ENCODE assay signal across 17 cellular contexts in genomic region chr2:241197947-241198346, GRCh38. TPM values are rescaled to one million over a fixed set of nuclear protein-coding genes. Genes with fewer than 3 reads are reported as not detected.
DNase-seq lines count a peak whose midpoint lies in the region; ATAC-seq and TF ChIP-seq lines count a peak whose summit lies in the region.
"Had no signal": no experiment of that assay in that cellular context is flagged by ENCODE, and none has a peak within 500 bp of the region (broad histone marks: within the 10 kb centered on the region; RNA-seq: fewer than 3 reads in every experiment).

No MANE protein-coding gene starts in this region.

- no peaks in the 10 kb centered on the region for H3K36me3 Mint-ChIP-seq in nephron progenitor cell (ENCODE audit: low read depth)
- H3K36me3 Mint-ChIP-seq: CD8-positive, alpha-beta T cell had no signal

- no peak for ATAC-seq in Right ventricle myocardium superior (ENCODE audit: poor library complexity)
- ATAC-seq in Right ventricle myocardium inferior = no peak
- no peak for ATAC-seq in aorta (ENCODE audit: low FRiP score)
- ATAC-seq in HG02759 (IDR thresholded peaks at IDR 0.05; ENCODE audit: unreplicated experiment) = no peak
- no peak for ATAC-seq in HG03135 (IDR thresholded peaks at IDR 0.05; ENCODE audit: unreplicated experiment)
- ATAC-seq: CD8-positive, alpha-beta T cell; K562 had no signal

- H3K27me3 ChIP-seq in H7 (ENCODE audit: control insufficient read depth, insufficient read depth, low read length) (no peaks in the 10 kb centered on the region), aorta (ENCODE audit: control insufficient read depth in 1 of 2, insufficient read depth in 2 of 2, low read length in 1 of 2) (no peaks in the 10 kb centered on the region)
- H3K27me3 ChIP-seq: BLaER1 treated with 17β-estradiol and CSF1 and Interleukin-3, amounts not matched to agents 10 nM and 100 nM had no signal

- intact Hi-C loops in Right ventricle myocardium superior (cut with DNase I) = no loop called here
- intact Hi-C loops in Right ventricle myocardium inferior (cut with DNase I) = no loop called here
- intact Hi-C loops in aorta (cut with DNase I) = no loop called here

- DNase-seq in Right ventricle myocardium superior (peak; percentile 13), Right ventricle myocardium inferior (ENCODE audit: missing footprints) (no peak), H7 (peak; percentile 30), nephron progenitor cell (peak; percentile 0), aorta (peak; percentile 17 to 52)
- DNase-seq: Calu3; CD8-positive, alpha-beta T cell; DND-41; EL; HCEC 1CT; IMR-90 had no signal

- H3K36me3 ChIP-seq in H7 (replicated peaks; ENCODE audit: control insufficient read depth, insufficient read depth, low read length) (no peaks in the 10 kb centered on the region), aorta (ENCODE audit: control insufficient read depth in 1 of 2, insufficient read depth in 2 of 2, low read length in 1 of 2) (no peaks in the 10 kb centered on the region)
- H3K36me3 ChIP-seq: BLaER1 treated with 17β-estradiol and CSF1 and Interleukin-3, amounts not matched to agents 10 nM and 100 nM had no signal

- no peak overlapping the region for H3K27ac Mint-ChIP-seq in nephron progenitor cell
- H3K27ac Mint-ChIP-seq: B cell; CD8-positive, alpha-beta T cell had no signal

- no peak for TF ChIP-seq CTCF in nephron progenitor cell (IDR thresholded peaks at IDR 0.05)

- H3K4me3 Mint-ChIP-seq in nephron progenitor cell = no peak overlapping the region
- H3K4me3 Mint-ChIP-seq: B cell; CD8-positive, alpha-beta T cell had no signal

- no peaks in the 10 kb centered on the region for H3K9me3 Mint-ChIP-seq in nephron progenitor cell
- H3K9me3 Mint-ChIP-seq: CD8-positive, alpha-beta T cell had no signal

- WGBS in aorta, 2 donors = 87 to 88% methylated on average over 6 of the region's 6 CpGs

- no peaks in the 10 kb centered on the region for H3K27me3 Mint-ChIP-seq in nephron progenitor cell (ENCODE audit: low read depth, poor library complexity)
- H3K27me3 Mint-ChIP-seq: B cell had no signal

- H3K4me1 ChIP-seq in aorta (ENCODE audit: control insufficient read depth in 1 of 2, insufficient read depth in 2 of 2, low read length in 2 of 2) = no peaks in the 10 kb centered on the region

- H3K27ac ChIP-seq in aorta (ENCODE audit: low read depth in 1 of 2, low read length in 2 of 2) = no peak overlapping the region
- H3K27ac ChIP-seq: BLaER1 treated with 17β-estradiol and CSF1 and Interleukin-3, amounts not matched to agents 10 nM and 100 nM; HL-60 had no signal

- H3K9me3 ChIP-seq in aorta (ENCODE audit: control insufficient read depth, low read length) = no peaks in the 10 kb centered on the region
- H3K9me3 ChIP-seq: BLaER1 treated with 17β-estradiol and CSF1 and Interleukin-3, amounts not matched to agents 10 nM and 100 nM had no signal

- peaks cover 12% of the 10 kb centered on the region for H3K4me1 Mint-ChIP-seq in nephron progenitor cell
- H3K4me1 Mint-ChIP-seq: B cell had no signal

- H3K4me3 ChIP-seq in H7 (ENCODE audit: insufficient read depth, low read depth, low read length) = no peak overlapping the region
- H3K4me3 ChIP-seq in aorta (ENCODE audit: low read length in 2 of 2) = no peak overlapping the region
- H3K4me3 ChIP-seq: BLaER1 treated with 17β-estradiol and CSF1 and Interleukin-3, amounts not matched to agents 10 nM and 100 nM; K562 had no signal

RNA-seq across cellular contexts. Expression of gene ANO7, which starts 9.5 kb away (rescaled TPM):
- total RNA-seq in Right ventricle myocardium superior = 0.35 TPM
- 0.81 TPM for total RNA-seq in Right ventricle myocardium inferior
- 2.0 and 4.0 TPM in 2 replicates for total RNA-seq in H7 (2014; rRNA removed; shearing (Covaris generic))
- 1 to 10 TPM; 1.2 to 5.4 TPM for total RNA-seq in aorta
- polyA plus RNA-seq in aorta = 1 to 10 TPM in 1 of 2 donors, not detected in 1; 2.9 TPM

RNA-seq across cellular contexts. Expression of gene PPP1R7, which starts 47.7 kb away (rescaled TPM):
- total RNA-seq in Right ventricle myocardium superior (66.0 TPM), Right ventricle myocardium inferior (66.6 TPM), aorta (10 to 100 TPM; 41.1 to 46.1 TPM)
- total RNA-seq in H7 (2014; rRNA removed; shearing (Covaris generic)) = 32.1 and 36.9 TPM in 2 replicates
- polyA plus RNA-seq in aorta = 10 to 100 TPM; 74.0 to 83.4 TPM

RNA-seq across cellular contexts. Expression of gene PASK, which starts 48.7 kb away (rescaled TPM):
- total RNA-seq in Right ventricle myocardium superior (3.2 TPM), Right ventricle myocardium inferior (1.4 TPM), aorta (1 to 10 TPM; 5.4 to 8.7 TPM)
- 20.4 and 20.6 TPM in 2 replicates for total RNA-seq in H7 (2014; rRNA removed; shearing (Covaris generic))
- polyA plus RNA-seq in aorta = 1 to 10 TPM in 1 of 2 donors, under 1 TPM in 1; 0.63 to 1.2 TPM
